Comparison of ENCODE assay signal across 10 cellular contexts in the genomic region with DNA sequence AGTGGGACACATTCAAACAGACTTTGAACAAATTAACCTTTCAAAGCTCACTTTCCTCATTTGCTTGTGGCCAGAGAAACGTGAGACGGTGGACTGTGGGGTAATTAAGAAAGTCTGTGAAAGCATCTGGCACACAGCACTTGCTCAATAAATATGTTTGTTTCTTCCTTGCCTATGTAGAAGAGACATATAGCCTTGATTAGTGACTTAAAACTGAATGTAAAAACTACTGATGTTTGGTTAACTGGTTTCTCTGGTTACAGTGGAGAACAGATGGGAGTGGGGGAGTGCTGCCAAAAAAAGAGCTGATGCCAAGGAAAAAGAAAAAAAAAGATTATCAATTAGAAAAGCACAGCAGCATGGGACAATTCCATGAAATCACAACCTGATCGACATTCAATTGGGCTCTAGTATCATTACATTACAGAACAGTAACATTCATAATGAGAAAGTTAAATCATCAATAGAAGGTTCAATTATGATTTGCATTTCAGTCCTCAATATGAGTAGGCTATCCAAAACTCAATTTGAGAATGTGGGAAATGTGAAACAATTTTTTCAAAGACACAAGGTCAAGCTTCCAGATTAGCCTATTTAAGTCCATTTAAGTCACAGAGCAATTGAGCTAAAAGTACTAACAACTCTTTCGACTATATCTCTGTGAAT. TPM values are rescaled to one million over a fixed set of nuclear protein-coding genes. Genes with fewer than 3 reads are reported as not detected.
DNase-seq lines count a peak whose midpoint lies in the region; ATAC-seq and TF ChIP-seq lines count a peak whose summit lies in the region.
"Had no signal": no experiment of that assay in that cellular context is flagged by ENCODE, and none has a peak within 500 bp of the region (broad histone marks: within the 10 kb centered on the region; RNA-seq: fewer than 3 reads in every experiment).

No MANE protein-coding gene starts in this region.

- H3K27me3 Mint-ChIP-seq in CD4-positive, CD25-positive, alpha-beta regulatory T cell = no peaks in the 10 kb centered on the region
- H3K27me3 Mint-ChIP-seq in GM23338 (ENCODE audit: insufficient read depth, low read depth, poor library complexity) (no peaks in the 10 kb centered on the region), T-cell (no peaks in the 10 kb centered on the region), memory B cell (no peaks in the 10 kb centered on the region)
- H3K27me3 Mint-ChIP-seq: IgD-negative memory B cell had no signal

- peaks cover 0 to 3% of the 10 kb centered on the region in 2 experiments for H3K9me3 ChIP-seq in CD4-positive, CD25-positive, alpha-beta regulatory T cell (ENCODE audit: control insufficient read depth in 2 of 2, low read length in 2 of 2)
- peaks cover 0 to 7% (median 6%) of the 10 kb centered on the region in 4 donors for H3K9me3 ChIP-seq in stomach

- H4K20me1 ChIP-seq in GM23338 (replicated peaks; ENCODE audit: insufficient read depth) = peaks cover 56% of the 10 kb centered on the region

- H3K4me1 Mint-ChIP-seq in CD4-positive, CD25-positive, alpha-beta regulatory T cell = peaks cover 49 to 86% (median 72%) of the 10 kb centered on the region in 4 donors
- H3K4me1 Mint-ChIP-seq in GM23338 (peaks cover 53% of the 10 kb centered on the region), T-cell (peaks cover 68 to 72% (median 70%) of the 10 kb centered on the region in 3 donors), memory B cell (peaks cover 43% of the 10 kb centered on the region)

- peak overlapping the region in 2 of 3 donors; percentile 12 to 38 for H3K27ac Mint-ChIP-seq in CD4-positive, CD25-positive, alpha-beta regulatory T cell
- H3K27ac Mint-ChIP-seq in GM23338 (peak overlapping the region; percentile 49), T-cell (peak overlapping the region in 1 of 2 donors; percentile 16), memory B cell (peak overlapping the region; percentile 72)

- no peaks in the 10 kb centered on the region for H3F3A ChIP-seq in GM23338 (replicated peaks; ENCODE audit: low read depth)

- H3K9me3 Mint-ChIP-seq in CD4-positive, CD25-positive, alpha-beta regulatory T cell = peaks cover 0 to 4% (median 0%) of the 10 kb centered on the region in 7 donors
- H3K9me3 Mint-ChIP-seq in GM23338 (no peaks in the 10 kb centered on the region), T-cell (no peaks in the 10 kb centered on the region), memory B cell (peaks cover 2% of the 10 kb centered on the region)
- H3K9me3 Mint-ChIP-seq: IgD-negative memory B cell had no signal

- CTCF ChIA-PET in T-cell (lab: Charles Lee) = interaction anchor here (0.6 to 1.8 kb wide), 6 partner anchors 9 to 30 kb away, joined by 3 to 7 read pairs (median 4); no protein-coding TSS in a partner anchor

- H3K4me1 ChIP-seq in CD4-positive, CD25-positive, alpha-beta regulatory T cell (ENCODE audit: control insufficient read depth, insufficient read depth, low read length, poor library complexity, severe bottlenecking) = peaks cover 77% of the 10 kb centered on the region
- H3K4me1 ChIP-seq in GM23338 (ENCODE audit: insufficient read depth) (peaks cover 47% of the 10 kb centered on the region), stomach (peaks cover 25 to 88% (median 60%) of the 10 kb centered on the region in 4 donors)

- H3K4me3 Mint-ChIP-seq in CD4-positive, CD25-positive, alpha-beta regulatory T cell = peak overlapping the region; percentile 13 to 75 (median 67)
- H3K4me3 Mint-ChIP-seq in GM23338 (0 out of 3 replicates have a peak overlapping the region, but pooled peaks have one; percentile 12), T-cell (peak overlapping the region in 2 of 3 donors; percentile 26 to 32), memory B cell (peak overlapping the region; percentile 65)

- no peak overlapping the region for H2AFZ ChIP-seq in GM23338

- DNase-seq in CD4-positive, CD25-positive, alpha-beta regulatory T cell = no peak
- no peak for DNase-seq in GM23338 (ENCODE audit: low spot score)
- no peak for DNase-seq in T-cell
- no peak for DNase-seq in memory B cell (ENCODE audit: low spot score in 2 of 2)
- no peak for DNase-seq in GM20000 (ENCODE audit: low spot score)
- no peak for DNase-seq in islet precursor cell
- no peak for DNase-seq in HUDEP-2 (lab: John Stamatoyannopoulos, UW; ENCODE audit: unreplicated experiment in 76 of 76)
- no peak for DNase-seq in stomach

- TF ChIP-seq CTCF in GM23338 (conservative IDR thresholded peaks at IDR 0.05; ENCODE audit: low read depth in 2 of 2) (no peak), GM20000 (IDR thresholded peaks at IDR 0.05; ENCODE audit: extremely low read depth, missing control alignments) (no peak), stomach (IDR thresholded peaks at IDR 0.05) (no peak)

- no peak for ATAC-seq in CD4-positive, CD25-positive, alpha-beta regulatory T cell (ENCODE audit: low read depth in 2 of 2)
- no peak for ATAC-seq in GM23338
- no peak for ATAC-seq in T-cell (replicated peaks in 1 of 4)
- ATAC-seq in memory B cell (ENCODE audit: low read depth) = no peak
- ATAC-seq: Panc1 had no signal

- H3K36me3 Mint-ChIP-seq in CD4-positive, CD25-positive, alpha-beta regulatory T cell = peaks cover 20% of the 10 kb centered on the region
- H3K36me3 Mint-ChIP-seq in GM23338 (ENCODE audit: low read depth) (peaks cover 14% of the 10 kb centered on the region; the same call in 2 of the 3 replicates), T-cell (peaks cover 27% of the 10 kb centered on the region), memory B cell (peaks cover 23% of the 10 kb centered on the region)

- no peaks in the 10 kb centered on the region for H3K27me3 ChIP-seq in CD4-positive, CD25-positive, alpha-beta regulatory T cell (ENCODE audit: control insufficient read depth, insufficient read depth, low read length)
- no peaks in the 10 kb centered on the region for H3K27me3 ChIP-seq in GM23338 (ENCODE audit: insufficient read depth)
- no peaks in the 10 kb centered on the region for H3K27me3 ChIP-seq in stomach

- H3K4me2 ChIP-seq in GM23338 = peak overlapping the region; percentile 5; the same call in 1 of the 2 replicates

- 36 to 48% (median 39%) methylated on average over 4 of the region's 4 CpGs for WGBS in stomach, 5 donors

- H3K79me2 ChIP-seq in GM23338 (replicated peaks; ENCODE audit: insufficient read depth) = peaks cover 100% of the 10 kb centered on the region

- TF ChIP-seq EP300 in stomach (IDR thresholded peaks at IDR 0.05) = no peak

- no peak for TF ChIP-seq POLR2A in stomach (IDR thresholded peaks at IDR 0.05)

- no peaks in the 10 kb centered on the region for H3K9me2 ChIP-seq in GM23338 (ENCODE audit: insufficient read depth)

- peak overlapping the region; percentile 51 for H3K4me3 ChIP-seq in CD4-positive, CD25-positive, alpha-beta regulatory T cell (ENCODE audit: low read depth, low read length)
- H3K4me3 ChIP-seq in GM23338 (no peak overlapping the region), stomach (no peak overlapping the region)

- H3K36me3 ChIP-seq in CD4-positive, CD25-positive, alpha-beta regulatory T cell (ENCODE audit: control insufficient read depth, insufficient read depth, low read length) = peaks cover 12% of the 10 kb centered on the region
- H3K36me3 ChIP-seq in GM23338 (ENCODE audit: insufficient read depth) (no peaks in the 10 kb centered on the region), stomach (peaks cover 0 to 11% (median 4%) of the 10 kb centered on the region in 4 donors)

- POLR2A ChIA-PET in T-cell (lab: Charles Lee) = interaction anchor here (0.5 to 0.9 kb wide), 5 partner anchors 9 to 228 kb away, joined by 3 to 10 read pairs (median 5); no protein-coding TSS in a partner anchor

- H3K27ac ChIP-seq in CD4-positive, CD25-positive, alpha-beta regulatory T cell (ENCODE audit: insufficient read depth, low read length, poor library complexity, severe bottlenecking) = no peak overlapping the region
- H3K27ac ChIP-seq in GM23338 (ENCODE audit: low read depth) (no peak overlapping the region), stomach (no peak overlapping the region)

- intact Hi-C loops in stomach (cut with DNase I; ENCODE audit: low total_unique reads) = no loop called here

RNA-seq across cellular contexts. Expression of gene CUL3, which starts 14.7 kb away (rescaled TPM):
- total RNA-seq in CD4-positive, CD25-positive, alpha-beta regulatory T cell = 139 TPM
- polyA plus RNA-seq in CD4-positive, CD25-positive, alpha-beta regulatory T cell = 10 to 100 TPM; 26.1 to 47.9 (median 37.0) TPM
- 99.5 and 125 TPM in 2 replicates for total RNA-seq in GM23338 (2014; rRNA removed; shearing (Covaris generic))
- polyA plus RNA-seq in GM23338 (2016; fragmentation: Nextera tagmentation; extraction: Ambion mirVana) (74.2 and 86.0 TPM in 2 replicates), stomach (10 to 100 TPM; 52.8 to 72.1 (median 53.6) TPM)
- total RNA-seq in T-cell (10 to 100 TPM; 66.1 to 95.9 (median 82.7) TPM), stomach (100 to 1,000 TPM in 1 of 5 donors, 10 to 100 TPM in 2, 1 to 10 TPM in 2; 6.1 to 155 (median 18.7) TPM)

Comparison
In these comparisons a context has a peak if more than half of its experiments do, and no peak if none do; other contexts are left out.
1. H3K4me3 Mint-ChIP-seq: peak in every context shown above with its lines; median percentile 67 in CD4-positive, CD25-positive, alpha-beta regulatory T cell; 65 in memory B cell; 29 in T-cell; 12 in GM23338.